Comparison of ENCODE assay signal across 21 cellular contexts in genomic region chr1:178536329-178536728, GRCh38. TPM values are rescaled to one million over a fixed set of nuclear protein-coding genes. Genes with fewer than 3 reads are reported as not detected.
DNase-seq lines count a peak whose midpoint lies in the region; ATAC-seq, FAIRE-seq and TF ChIP-seq lines count a peak whose summit lies in the region.
"Had no signal": no experiment of that assay in that cellular context is flagged by ENCODE, and none has a peak within 500 bp of the region (broad histone marks: within the 10 kb centered on the region; RNA-seq: fewer than 3 reads in every experiment).

No MANE protein-coding gene starts in this region.

- H2AFZ ChIP-seq in HepG2 (ENCODE audit: low read length), result no peak overlapping the region
- H2AFZ ChIP-seq: parathyroid adenoma had no signal

- no peaks in the 10 kb centered on the region for H3K79me2 ChIP-seq in HepG2 (ENCODE audit: insufficient read depth, low read length)
- H3K79me2 ChIP-seq: parathyroid adenoma had no signal

- H3K4me3 ChIP-seq in body of pancreas, result no peak overlapping the region
- H3K4me3 ChIP-seq in HepG2 (replicated peaks in 1 of 3; ENCODE audit: insufficient read depth in 1 of 3, low read depth in 2 of 3, low read length in 3 of 3), result no peak overlapping the region
- no peak overlapping the region for H3K4me3 ChIP-seq in spleen
- H3K4me3 ChIP-seq: breast epithelium, dorsolateral prefrontal cortex, esophagus muscularis mucosa, lung had no signal

- no peak for FAIRE-seq in HepG2 (lab: Jason Lieb, UNC)

- BruUV-seq in HepG2 (replicated peaks; lab: Mats Ljungman, UMichigan), result no TSS peak

- intact Hi-C loops in body of pancreas (cut with DNase I), result loop anchor here (5.0 kb wide), 1 partner anchor 471 kb away; no protein-coding TSS in a partner anchor
- intact Hi-C loops in HepG2 (cut with micrococcal nuclease; ENCODE audit: unreplicated experiment), result loop anchor here (10.0 kb wide), 1 partner anchor 248 kb away; no protein-coding TSS in a partner anchor
- intact Hi-C loops in spleen (cut with DNase I; ENCODE audit: low total_unique reads), result loop anchor here (10.0 kb wide), 1 partner anchor 838 kb away; no protein-coding TSS in a partner anchor

- peaks cover 30% of the 10 kb centered on the region for H3K4me1 ChIP-seq in body of pancreas
- peaks cover 64% of the 10 kb centered on the region for H3K4me1 ChIP-seq in HepG2 (ENCODE audit: insufficient read depth, low read length)
- peaks cover 0 to 13% (median 9%) of the 10 kb centered on the region in 6 donors for H3K4me1 ChIP-seq in spleen
- H3K4me1 ChIP-seq: breast epithelium, parathyroid adenoma had no signal

- no peaks in the 10 kb centered on the region for H4K20me1 ChIP-seq in HepG2 (ENCODE audit: insufficient read depth, low read length)

- no peak for TF ChIP-seq EP300 in HepG2 (IDR thresholded peaks at IDR 0.05; ENCODE audit: low read depth in 2 of 2, low read length in 2 of 2)
- TF ChIP-seq EP300 in HepG2 (CRISPR knock-in tag; IDR thresholded peaks at IDR 0.05; ENCODE audit: borderline replicate concordance), result no peak

- H3K27ac ChIP-seq in body of pancreas, result peak overlapping the region in 3 of 4 donors; percentile 44 to 67 (median 62)
- H3K27ac ChIP-seq in HepG2 (ENCODE audit: extremely low read length, insufficient read depth, low read length), result no peak overlapping the region
- no peak overlapping the region for H3K27ac ChIP-seq in spleen
- H3K27ac ChIP-seq: parathyroid adenoma had no signal

- peak; percentile 10 for DNase-seq in activated CD8-positive, alpha-beta memory T cell treated with anti-CD3 and anti-CD28 coated beads, Interleukin-2, amount 50 U/mL, for 48 hours
- DNase-seq in activated CD8-positive, alpha-beta memory T cell treated with anti-CD3 and anti-CD28 coated beads, Interleukin-2, amount 50 U/mL, for 4 hours, result no peak
- no peak for DNase-seq in body of pancreas
- no peak for DNase-seq in HepG2 (ENCODE audit: low spot score)
- DNase-seq in spleen, result peak; percentile 23
- no peak for DNase-seq in KBM-7
- no peak for DNase-seq in 8988T
- no peak for DNase-seq in UCSD-AML1 (lab: John Stamatoyannopoulos, UW; ENCODE audit: unreplicated experiment)
- DNase-seq: activated naive CD8-positive, alpha-beta T cell treated with anti-CD3 and anti-CD28 coated beads for 36 hours; activated T-cell treated with anti-CD3 and anti-CD28 coated beads, Interleukin-2, amount 50 U/mL, for 24 hours; MM.1S; naive thymus-derived CD8-positive, alpha-beta T cell; NCI-H1694 treated with DMSO at 0.1 percent for 48 hours; T-helper 1 cell had no signal

- H3K9ac ChIP-seq in HepG2 (ENCODE audit: insufficient read depth, low read depth, low read length), result no peak overlapping the region
- H3K9ac ChIP-seq: parathyroid adenoma had no signal

- no peaks in the 10 kb centered on the region for H3K9me3 ChIP-seq in body of pancreas
- H3K9me3 ChIP-seq in HepG2 (ENCODE audit: low read length), result no peaks in the 10 kb centered on the region
- H3K9me3 ChIP-seq in spleen, result no peaks in the 10 kb centered on the region
- H3K9me3 ChIP-seq: breast epithelium, esophagus muscularis mucosa had no signal

- 91 to 94% methylated on average over 5 of the region's 5 CpGs for WGBS in body of pancreas, 2 donors
- WGBS in HepG2 (ENCODE audit: low lambda C conversion rate), result 87% methylated on average over 5 of the region's 5 CpGs
- whole genome bisulfite sequencing in spleen, 5 donors, result 90 to 95% (median 93%) methylated on average over 5 of the region's 5 CpGs

- TF ChIP-seq POLR2A in body of pancreas (IDR thresholded peaks at IDR 0.05) (no peak), HepG2 (IDR thresholded peaks at IDR 0.05; ENCODE audit: insufficient read depth in 1 of 2, low read depth in 2 of 2, low read length in 2 of 2) (no peak), spleen (IDR thresholded peaks at IDR 0.05) (no peak)

- in situ Hi-C loops in HepG2 (cut with HindIII; ENCODE audit: extremely low pct_ligation_motif_present, low pct_unique_long_range_greater_than_20kb) (no loop called here), KBM-7 (cut with MboI; ENCODE audit: low pct_unique_long_range_greater_than_20kb, low sequenced_read_pairs) (loop anchor here (25.0 kb wide), 2 partner anchors 226 to 476 kb away; no protein-coding TSS in a partner anchor)

- TF ChIP-seq CTCF in body of pancreas (IDR thresholded peaks at IDR 0.05) (no peak), HepG2 (CRISPR knock-in tag; IDR thresholded peaks at IDR 0.05) (no peak), spleen (IDR thresholded peaks at IDR 0.05 in 8 of 11, conservative IDR thresholded peaks at IDR 0.05 in 3 of 11) (no peak)

- no peaks in the 10 kb centered on the region for H3K27me3 ChIP-seq in body of pancreas
- 0 out of 5 replicates have a peak, but pooled peaks cover 0 to 6% of the 10 kb centered on the region in 2 experiments for H3K27me3 ChIP-seq in HepG2 (ENCODE audit: control insufficient read depth in 1 of 2, insufficient read depth in 2 of 2, low read length in 2 of 2)
- H3K27me3 ChIP-seq in spleen (replicated peaks in 1 of 7), result peaks cover 0 to 5% (median 0%) of the 10 kb centered on the region in 7 donors
- H3K27me3 ChIP-seq: breast epithelium, esophagus muscularis mucosa had no signal

- POLR2A ChIA-PET in HepG2 (lab: Yijun Ruan, JAX), result interaction anchor here (1.1 to 1.2 kb wide), 3 partner anchors 188 to 466 kb away, joined by 3 to 6 read pairs (median 5); partner anchors contain the start of gene RALGPS2

- ATAC-seq in body of pancreas (no peak), HepG2 (no peak)
- ATAC-seq: naive thymus-derived CD8-positive, alpha-beta T cell had no signal

- TF ChIP-seq RAD21 in HepG2 (CRISPR knock-in tag; IDR thresholded peaks at IDR 0.05), result no peak

- no peaks in the 10 kb centered on the region for H3K36me3 ChIP-seq in body of pancreas (replicated peaks in 1 of 2; ENCODE audit: insufficient read depth in 1 of 2, low read depth in 2 of 2)
- no peaks in the 10 kb centered on the region for H3K36me3 ChIP-seq in HepG2 (replicated peaks in 1 of 2; ENCODE audit: control insufficient read depth in 1 of 2, insufficient read depth in 2 of 2, low read length in 2 of 2)
- no peaks in the 10 kb centered on the region for H3K36me3 ChIP-seq in spleen
- H3K36me3 ChIP-seq: breast epithelium, esophagus muscularis mucosa had no signal

- H3K4me2 ChIP-seq in HepG2 (ENCODE audit: low read depth, low read length), result peak overlapping the region; percentile 89

- CTCF ChIA-PET in HepG2 (lab: Yijun Ruan, JAX; ENCODE audit: low intra/inter-chr PET ratio, low total read pairs), result interaction anchor here (1.2 kb wide), 1 partner anchor 216 kb away, joined by 3 read pairs; no protein-coding TSS in a partner anchor

TF ChIP-seq in HepG2, 621 proteins besides CTCF, POLR2A, EP300 and RAD21 (continues in another document):
- no peak for TF ChIP-seq ZNF33B (CRISPR knock-in tag; IDR thresholded peaks at IDR 0.05)

RNA-seq across cellular contexts. Expression of gene TEX35, which starts 23.4 kb away (rescaled TPM):
- total RNA-seq in body of pancreas, result not detected
- total RNA-seq in HepG2 (2016; rRNA removed; fragmentation: Illumina TruSeq; extraction: Trizol), result not detected in 2 replicates
- total RNA-seq in HepG2 (2016; cell fraction: cytosol; rRNA removed; fragmentation: Illumina TruSeq; extraction: Trizol; ENCODE audit: low read depth), result not detected in 2 replicates
- total RNA-seq in HepG2 (2016; cell fraction: insoluble cytoplasmic fraction; rRNA removed; fragmentation: Illumina TruSeq; extraction: Trizol), result not detected in 2 replicates
- not detected in 2 replicates for total RNA-seq in HepG2 (2016; cell fraction: membrane; rRNA removed; fragmentation: Illumina TruSeq; extraction: Trizol)
- not detected in 2 replicates for total RNA-seq in HepG2 (2016; cell fraction: nucleus; rRNA removed; fragmentation: Illumina TruSeq; extraction: Trizol)
- polyA plus RNA-seq in HepG2 (2011; rRNA removed), result not detected in 2 replicates
- polyA plus RNA-seq in HepG2 (2011; cell fraction: cytosol; rRNA removed), result 0.05 TPM in 1 of 2 replicates, not detected in the other
- polyA plus RNA-seq in HepG2 (2011; cell fraction: nucleus; rRNA removed), result not detected in 2 replicates
- polyA plus RNA-seq in HepG2 (2012), result not detected in 2 replicates
- not detected in 2 replicates for polyA plus RNA-seq in HepG2 (2016; cell fraction: cytosol; fragmentation: Illumina TruSeq; extraction: Trizol; ENCODE audit: low read depth)
- polyA plus RNA-seq in HepG2 (2016; cell fraction: insoluble cytoplasmic fraction; fragmentation: Illumina TruSeq; extraction: Trizol; ENCODE audit: low read depth), result not detected in 2 replicates
- polyA plus RNA-seq in HepG2 (2016; cell fraction: membrane; fragmentation: Illumina TruSeq; extraction: Trizol; ENCODE audit: low read depth), result not detected in 2 replicates
- not detected in 2 replicates for polyA plus RNA-seq in HepG2 (2016; cell fraction: nucleus; fragmentation: Illumina TruSeq; extraction: Trizol; ENCODE audit: insufficient read depth, low read depth)
- not detected in 2 replicates for polyA minus RNA-seq in HepG2 (2011; rRNA and poly(A)+ RNA removed; ENCODE audit: low replicate concordance)
- not detected in 2 replicates for polyA minus RNA-seq in HepG2 (2011; cell fraction: cytosol; rRNA and poly(A)+ RNA removed)
- polyA minus RNA-seq in HepG2 (2011; cell fraction: nucleus; rRNA and poly(A)+ RNA removed), result not detected in 2 replicates
- total RNA-seq in spleen, result not detected
- under 1 TPM; 0.09 to 0.20 (median 0.10) TPM for polyA plus RNA-seq in spleen
- total RNA-seq: A673; activated naive CD8-positive, alpha-beta T cell treated with anti-CD3 and anti-CD28 coated beads for 36 hours; breast epithelium; esophagus muscularis mucosa; lung; naive thymus-derived CD8-positive, alpha-beta T cell had no signal
- polyA plus RNA-seq: CD14-positive monocyte; lung; naive thymus-derived CD8-positive, alpha-beta T cell had no signal

RNA-seq across cellular contexts. Expression of gene CLEC20A, which starts 39.6 kb away (rescaled TPM):
- not detected for total RNA-seq in body of pancreas
- total RNA-seq in HepG2 (2016; rRNA removed; fragmentation: Illumina TruSeq; extraction: Trizol), result not detected in 2 replicates
- total RNA-seq in HepG2 (2016; cell fraction: cytosol; rRNA removed; fragmentation: Illumina TruSeq; extraction: Trizol; ENCODE audit: low read depth), result not detected in 2 replicates
- total RNA-seq in HepG2 (2016; cell fraction: insoluble cytoplasmic fraction; rRNA removed; fragmentation: Illumina TruSeq; extraction: Trizol), result not detected in 2 replicates
- total RNA-seq in HepG2 (2016; cell fraction: membrane; rRNA removed; fragmentation: Illumina TruSeq; extraction: Trizol), result not detected in 2 replicates
- total RNA-seq in HepG2 (2016; cell fraction: nucleus; rRNA removed; fragmentation: Illumina TruSeq; extraction: Trizol), result not detected in 2 replicates
- polyA plus RNA-seq in HepG2 (2011; rRNA removed), result not detected in 2 replicates
- polyA plus RNA-seq in HepG2 (2011; cell fraction: cytosol; rRNA removed), result not detected in 2 replicates
- not detected in 2 replicates for polyA plus RNA-seq in HepG2 (2011; cell fraction: nucleus; rRNA removed)
- polyA plus RNA-seq in HepG2 (2012), result not detected in 2 replicates
- not detected in 2 replicates for polyA plus RNA-seq in HepG2 (2016; cell fraction: cytosol; fragmentation: Illumina TruSeq; extraction: Trizol; ENCODE audit: low read depth)
- polyA plus RNA-seq in HepG2 (2016; cell fraction: insoluble cytoplasmic fraction; fragmentation: Illumina TruSeq; extraction: Trizol; ENCODE audit: low read depth), result not detected in 2 replicates
- polyA plus RNA-seq in HepG2 (2016; cell fraction: membrane; fragmentation: Illumina TruSeq; extraction: Trizol; ENCODE audit: low read depth), result not detected in 2 replicates
- polyA plus RNA-seq in HepG2 (2016; cell fraction: nucleus; fragmentation: Illumina TruSeq; extraction: Trizol; ENCODE audit: insufficient read depth, low read depth), result not detected in 2 replicates
- polyA minus RNA-seq in HepG2 (2011; rRNA and poly(A)+ RNA removed; ENCODE audit: low replicate concordance), result not detected in 2 replicates
- not detected in 2 replicates for polyA minus RNA-seq in HepG2 (2011; cell fraction: cytosol; rRNA and poly(A)+ RNA removed)
- not detected in 2 replicates for polyA minus RNA-seq in HepG2 (2011; cell fraction: nucleus; rRNA and poly(A)+ RNA removed)
- total RNA-seq in spleen, result 1 to 10 TPM in 4 of 7 donors, under 1 TPM in 1, not detected in 2; 0.57 to 2.2 (median 1.1) TPM
- polyA plus RNA-seq in spleen, result 1 to 10 TPM; 1.2 to 3.6 (median 1.4) TPM
- total RNA-seq: A673; activated naive CD8-positive, alpha-beta T cell treated with anti-CD3 and anti-CD28 coated beads for 36 hours; breast epithelium; esophagus muscularis mucosa; lung had no signal
- polyA plus RNA-seq: CD14-positive monocyte; naive thymus-derived CD8-positive, alpha-beta T cell had no signal

Comparison
In these comparisons a context has a peak if more than half of its experiments do, and no peak if none do; other contexts are left out.
1. DNase-seq: peak in activated CD8-positive, alpha-beta memory T cell treated with anti-CD3 and anti-CD28 coated beads, Interleukin-2, amount 50 U/mL, for 48 hours (single experiment) and spleen (single experiment); none in activated CD8-positive, alpha-beta memory T cell treated with anti-CD3 and anti-CD28 coated beads, Interleukin-2, amount 50 U/mL, for 4 hours (single experiment), body of pancreas (0 of 4), HepG2 (single experiment), KBM-7 (single experiment), 8988T (single experiment) and UCSD-AML1 (single experiment).
2. H3K27ac ChIP-seq: peak in body of pancreas (3 of 4); none in HepG2 (single experiment) and spleen (0 of 8).